ENCODE assay signal across 31 cellular contexts in the genomic region with DNA sequence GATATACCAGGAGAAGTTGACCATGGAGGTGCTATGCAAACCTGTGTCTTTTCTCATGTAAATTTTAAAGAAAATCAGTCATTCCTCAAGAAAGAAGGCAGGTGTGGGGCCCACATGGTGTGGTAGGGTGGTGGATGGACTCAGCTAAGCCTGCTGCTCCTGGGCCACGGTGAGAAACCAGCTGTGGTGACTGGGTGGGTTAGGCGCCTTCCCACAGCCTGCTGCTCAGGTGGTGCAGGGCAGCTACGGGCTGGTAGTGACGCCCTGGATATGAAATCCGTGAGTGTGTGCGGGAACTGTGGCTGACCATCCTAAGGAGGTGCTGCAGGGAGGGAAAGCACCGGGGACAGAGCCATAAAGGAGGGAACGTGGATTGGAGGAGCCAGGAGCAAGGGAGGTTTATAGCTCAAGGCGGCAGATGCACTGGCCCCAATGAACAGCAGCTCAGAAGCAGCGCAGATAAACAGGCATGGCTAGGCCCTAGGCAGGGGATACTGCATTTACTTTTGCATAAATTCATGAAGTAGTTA.
"Had no signal": no experiment of that assay in that cellular context is flagged by ENCODE, and none has a peak within 500 bp of the region (broad histone marks: within the 10 kb centered on the region; RNA-seq: fewer than 3 reads in every experiment).

No MANE protein-coding gene starts in this region.

- H3K36me3 Mint-ChIP-seq: activated naive CD8-positive, alpha-beta T cell; brain; T-cell had no signal

- FAIRE-seq: astrocyte, TTC549 had no signal

- H3K27ac Mint-ChIP-seq: activated CD4-positive, alpha-beta T cell treated with anti-CD3 and anti-CD28 coated beads for 36 hours; activated CD8-positive, alpha-beta T cell treated with anti-CD3 and anti-CD28 coated beads for 36 hours; activated naive CD4-positive, alpha-beta T cell treated with anti-CD3 and anti-CD28 coated beads for 36 hours; activated naive CD8-positive, alpha-beta T cell; activated T-cell treated with anti-CD3 and anti-CD28 coated beads, Interleukin-2, amount 50 U/mL, for 24 hours; activated T-helper 1 cell treated with anti-CD3 and anti-CD28 coated beads, Interleukin-12 subunit alpha, Interleukin-12 subunit beta, Interleukin-2, Interleukin-4 antibody, amounts not matched to agents 30 ng/mL and 10 ng/mL and 1 ng/mL, durations not matched to agents 14 hours and 24 hours and 36 hours; brain; T-cell had no signal

- H3K9me3 Mint-ChIP-seq: activated CD8-positive, alpha-beta T cell treated with anti-CD3 and anti-CD28 coated beads for 36 hours; activated naive CD4-positive, alpha-beta T cell treated with anti-CD3 and anti-CD28 coated beads for 36 hours; activated T-cell treated with anti-CD3 and anti-CD28 coated beads, Interleukin-2, amount 50 U/mL, for 24 hours; activated T-helper 1 cell treated with anti-CD3 and anti-CD28 coated beads, Interleukin-12 subunit alpha, Interleukin-12 subunit beta, Interleukin-2, Interleukin-4 antibody, amounts not matched to agents 30 ng/mL and 10 ng/mL and 1 ng/mL, durations not matched to agents 14 hours and 24 hours and 36 hours; central memory CD8-positive, alpha-beta T cell; T-cell had no signal

- H3K27me3 Mint-ChIP-seq: activated CD4-positive, alpha-beta T cell treated with anti-CD3 and anti-CD28 coated beads for 36 hours; activated CD8-positive, alpha-beta T cell treated with anti-CD3 and anti-CD28 coated beads for 36 hours; activated naive CD8-positive, alpha-beta T cell; activated T-cell treated with anti-CD3 and anti-CD28 coated beads, Interleukin-2, amount 50 U/mL, for 24 hours; brain; central memory CD8-positive, alpha-beta T cell; T-cell had no signal

- H3K27ac ChIP-seq: SK-N-MC had no signal

- H3K4me3 Mint-ChIP-seq: activated CD4-positive, alpha-beta T cell treated with anti-CD3 and anti-CD28 coated beads for 36 hours; activated CD8-positive, alpha-beta T cell treated with anti-CD3 and anti-CD28 coated beads for 36 hours; activated naive CD4-positive, alpha-beta T cell treated with anti-CD3 and anti-CD28 coated beads for 36 hours; activated naive CD8-positive, alpha-beta T cell; activated T-cell treated with anti-CD3 and anti-CD28 coated beads, Interleukin-2, amount 50 U/mL, for 24 hours; activated T-helper 1 cell treated with anti-CD3 and anti-CD28 coated beads, Interleukin-12 subunit alpha, Interleukin-12 subunit beta, Interleukin-2, Interleukin-4 antibody, amounts not matched to agents 30 ng/mL and 10 ng/mL and 1 ng/mL, durations not matched to agents 14 hours and 24 hours and 36 hours; brain; central memory CD8-positive, alpha-beta T cell; T-cell had no signal

- DNase-seq: activated CD4-positive, alpha-beta T cell treated with anti-CD3 and anti-CD28 coated beads for 36 hours; activated CD4-positive, alpha-beta T cell treated with anti-CD3 and anti-CD28 coated beads, Interleukin-2, amount 50 U/mL, for 1 hour; activated CD4-positive, CD25-positive, alpha-beta regulatory T cell; activated CD8-positive, alpha-beta T cell treated with anti-CD3 and anti-CD28 coated beads for 36 hours; activated effector memory CD4-positive, alpha-beta T cell treated with Interleukin-2 at 50 U/mL for 16 hours; activated naive CD4-positive, alpha-beta T cell treated with anti-CD3 and anti-CD28 coated beads for 36 hours; activated T-cell treated with anti-CD3 and anti-CD28 coated beads, Interleukin-2, amount 50 U/mL, for 24 hours; amygdala; KG1; MV-4-11; NCI-H1092 treated with DMSO at 0.1 percent for 48 hours; NCI-H1417 treated with DMSO at 0.1 percent for 48 hours; NCI-H1694 treated with DMSO at 0.1 percent for 48 hours; NCI-H2029 treated with DMSO at 0.1 percent for 48 hours; NCI-H345; NCI-H510A; NCI-H526 treated with DMSO at 0.1 percent for 48 hours; NCI-H82; NK-92 treated with Interleukin-12 subunit alpha and Interleukin-12 subunit beta, amount 100 ng/mL, for 24 hours; OCI-M1; RPMI8226; T-cell; T-helper 2 cell; T1000 had no signal

- H3K4me3 ChIP-seq: SK-N-MC had no signal
